Comparison of ENCODE assay signal across 17 cellular contexts in the genomic region with DNA sequence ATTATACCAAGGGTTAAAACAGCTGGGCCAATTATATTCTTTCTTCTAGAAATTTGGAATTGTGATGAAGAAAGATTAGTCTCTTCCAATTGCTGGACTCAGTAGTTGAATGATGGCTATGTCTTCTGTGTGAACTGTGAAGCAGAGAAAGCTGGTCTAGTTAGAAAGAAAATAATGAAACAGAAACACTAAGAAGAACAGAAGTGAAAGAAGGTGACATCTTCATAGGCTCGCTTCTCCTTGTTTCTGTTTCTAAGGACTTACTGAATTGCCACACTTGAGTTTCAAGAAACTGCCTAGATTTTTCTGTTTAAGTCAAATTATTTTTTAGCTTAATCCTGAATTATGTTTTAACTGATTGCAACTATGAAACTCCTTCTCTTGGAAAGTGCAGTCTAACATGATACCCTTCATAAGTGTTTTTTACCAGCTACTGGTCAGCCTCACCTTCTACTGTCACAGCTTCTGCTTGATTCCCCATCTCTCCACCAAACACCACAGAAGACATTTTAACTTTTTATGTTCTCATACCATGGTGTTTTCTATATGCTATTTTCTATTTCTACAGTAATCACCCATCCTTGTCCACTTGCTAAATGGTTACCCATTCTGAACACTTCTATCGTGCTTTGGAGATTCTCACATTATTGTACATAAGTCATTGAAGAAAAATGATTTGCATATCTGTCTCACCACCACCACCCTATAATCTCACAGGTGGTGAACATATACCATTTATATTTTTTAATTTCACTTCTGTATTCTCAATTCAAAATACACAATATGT.
DNase-seq lines count a peak whose midpoint lies in the region; ATAC-seq and TF ChIP-seq lines count a peak whose summit lies in the region.
"Had no signal": no experiment of that assay in that cellular context is flagged by ENCODE, and none has a peak within 500 bp of the region (broad histone marks: within the 10 kb centered on the region; RNA-seq: fewer than 3 reads in every experiment).

No MANE protein-coding gene starts in this region.

- no peak overlapping the region for H3K4me3 Mint-ChIP-seq in WTC11

- no peak overlapping the region for H4K91ac ChIP-seq in mesenchymal stem cell (ENCODE audit: low read length)

- H3K27ac ChIP-seq in mesenchymal stem cell (ENCODE audit: low read length, poor library complexity, severe bottlenecking), result no peak overlapping the region
- H3K27ac ChIP-seq: KMS-11, right atrium auricular region, SK-N-MC had no signal

- H2BK5ac ChIP-seq in mesenchymal stem cell (ENCODE audit: low read depth, low read length, poor library complexity, severe bottlenecking), result no peak overlapping the region

- H3K4me1 Mint-ChIP-seq in WTC11, result no peaks in the 10 kb centered on the region

- no peak overlapping the region for H4K8ac ChIP-seq in mesenchymal stem cell (ENCODE audit: low read length)

- no peak overlapping the region for H3K9ac ChIP-seq in mesenchymal stem cell (ENCODE audit: low read length)
- H3K9ac ChIP-seq: KMS-11 had no signal

- H3K27me3 Mint-ChIP-seq in WTC11 (ENCODE audit: low read depth), result peaks cover 3% of the 10 kb centered on the region; the same call in 1 of the 2 replicates

- H3K36me3 Mint-ChIP-seq in WTC11, result peaks cover 30% of the 10 kb centered on the region

- no peak overlapping the region for H3K4me2 ChIP-seq in mesenchymal stem cell (ENCODE audit: low read length, poor library complexity, severe bottlenecking)
- H3K4me2 ChIP-seq: KMS-11 had no signal

- no peak for TF ChIP-seq CTCF in WTC11 (IDR thresholded peaks at IDR 0.05)

- H3K36me3 ChIP-seq in mesenchymal stem cell (ENCODE audit: control insufficient read depth in 1 of 2, insufficient read depth in 2 of 2, low read depth in 1 of 2, low read length in 2 of 2), result no peaks in the 10 kb centered on the region
- H3K36me3 ChIP-seq: right atrium auricular region had no signal

- H2BK12ac ChIP-seq in mesenchymal stem cell (ENCODE audit: low read length in 2 of 2), result no peak overlapping the region

- CTCF ChIA-PET in WTC11 (lab: Charles Lee), result no interaction called here

- no peak overlapping the region for H2AK5ac ChIP-seq in mesenchymal stem cell (ENCODE audit: low read length, severe bottlenecking)

- no peak overlapping the region for H3K14ac ChIP-seq in mesenchymal stem cell (ENCODE audit: low read length in 2 of 2)

- peaks cover 56% of the 10 kb centered on the region for H3K9me3 Mint-ChIP-seq in WTC11

- no peaks in the 10 kb centered on the region for H3K79me1 ChIP-seq in mesenchymal stem cell (replicated peaks; ENCODE audit: low read length, poor library complexity, severe bottlenecking)

- no peak overlapping the region for H3K4ac ChIP-seq in mesenchymal stem cell (ENCODE audit: low read depth in 1 of 2, low read length in 2 of 2)

- H2BK15ac ChIP-seq in mesenchymal stem cell (ENCODE audit: low read depth, poor library complexity, severe bottlenecking), result no peak overlapping the region

- H3K18ac ChIP-seq in mesenchymal stem cell (ENCODE audit: low read depth in 1 of 2, low read length in 2 of 2), result no peak overlapping the region

- H2AFZ ChIP-seq in mesenchymal stem cell (ENCODE audit: low read depth, low read length), result no peak overlapping the region

- H3K4me1 ChIP-seq in mesenchymal stem cell (ENCODE audit: control insufficient read depth, insufficient read depth, low read depth, low read length), result no peaks in the 10 kb centered on the region
- H3K4me1 ChIP-seq: right atrium auricular region had no signal

- POLR2A ChIA-PET in WTC11 (lab: Charles Lee), result no interaction called here

- H3K23ac ChIP-seq in mesenchymal stem cell (ENCODE audit: low read length in 2 of 2), result no peak overlapping the region

- no peak overlapping the region for H3K4me3 ChIP-seq in mesenchymal stem cell (ENCODE audit: insufficient read depth in 1 of 2, low read depth in 1 of 2, low read length in 2 of 2)
- H3K4me3 ChIP-seq: right atrium auricular region, SK-N-MC had no signal

- H3K27ac Mint-ChIP-seq in WTC11, result no peak overlapping the region

- H2BK120ac ChIP-seq in mesenchymal stem cell (ENCODE audit: low read depth, low read length), result no peak overlapping the region

- no peaks in the 10 kb centered on the region for H3K9me3 ChIP-seq in mesenchymal stem cell (ENCODE audit: control insufficient read depth, low read length)
- H3K9me3 ChIP-seq: right atrium auricular region had no signal

- ATAC-seq in GM18502 (IDR thresholded peaks at IDR 0.05; ENCODE audit: poor library complexity, unreplicated experiment) (peak; percentile 88), GM19463 (IDR thresholded peaks at IDR 0.05; ENCODE audit: unreplicated experiment) (peak; percentile 75), HG02798 (IDR thresholded peaks at IDR 0.05; ENCODE audit: poor library complexity, unreplicated experiment) (peak; percentile 94), HG03439 (IDR thresholded peaks at IDR 0.05; ENCODE audit: unreplicated experiment) (peak; percentile 91), WTC11 (no peak)
- ATAC-seq: activated CD4-positive, CD25-positive, alpha-beta regulatory T cell treated with anti-CD3 and anti-CD28 coated beads, Interleukin-2, amount 50 U/mL, for 24 hours had no signal

- H3K27me3 ChIP-seq in mesenchymal stem cell (ENCODE audit: control insufficient read depth in 1 of 2, insufficient read depth in 1 of 2, low read length in 2 of 2), result no peaks in the 10 kb centered on the region
- H3K27me3 ChIP-seq: right atrium auricular region had no signal

- DNase-seq in UCSD-AML1 (lab: John Stamatoyannopoulos, UW; ENCODE audit: unreplicated experiment) (no peak), mesenchymal stem cell (no peak), WTC11 (ENCODE audit: low spot score) (no peak), NAMALWA (ENCODE audit: low spot score) (no peak)
- DNase-seq: activated effector memory CD4-positive, alpha-beta T cell treated with anti-CD3 and anti-CD28 coated beads, Interleukin-2, amount 50 U/mL, for 16 hours; DMS 273 treated with DMSO at 0.1 percent for 48 hours; effector memory CD4-positive, alpha-beta T cell; stimulated activated CD4-positive, alpha-beta T cell treated with anti-CD3 and anti-CD28 coated beads, Interleukin-4, amount 100 ng/mL, for 1 hour; stimulated activated naive CD4-positive, alpha-beta T cell had no signal

- WGBS in mesenchymal stem cell, result 100% methylated on average over 2 of the region's 2 CpGs

TF ChIP-seq in WTC11, 78 proteins besides CTCF, POLR2A, EP300 and RAD21:
- TF ChIP-seq, protein P1, sequence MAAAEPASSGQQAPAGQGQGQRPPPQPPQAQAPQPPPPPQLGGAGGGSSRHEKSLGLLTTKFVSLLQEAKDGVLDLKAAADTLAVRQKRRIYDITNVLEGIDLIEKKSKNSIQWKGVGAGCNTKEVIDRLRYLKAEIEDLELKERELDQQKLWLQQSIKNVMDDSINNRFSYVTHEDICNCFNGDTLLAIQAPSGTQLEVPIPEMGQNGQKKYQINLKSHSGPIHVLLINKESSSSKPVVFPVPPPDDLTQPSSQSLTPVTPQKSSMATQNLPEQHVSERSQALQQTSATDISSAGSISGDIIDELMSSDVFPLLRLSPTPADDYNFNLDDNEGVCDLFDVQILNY (CRISPR knock-in tag; IDR thresholded peaks at IDR 0.05), result no peak
- TF ChIP-seq, protein P2, sequence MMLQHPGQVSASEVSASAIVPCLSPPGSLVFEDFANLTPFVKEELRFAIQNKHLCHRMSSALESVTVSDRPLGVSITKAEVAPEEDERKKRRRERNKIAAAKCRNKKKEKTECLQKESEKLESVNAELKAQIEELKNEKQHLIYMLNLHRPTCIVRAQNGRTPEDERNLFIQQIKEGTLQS (CRISPR knock-in tag; conservative IDR thresholded peaks at IDR 0.05), result no peak
- no peak for TF ChIP-seq OVOL2 (CRISPR knock-in tag; IDR thresholded peaks at IDR 0.05; ENCODE audit: borderline replicate concordance)
- TF ChIP-seq ZNF121 (CRISPR knock-in tag; IDR thresholded peaks at IDR 0.05), result no peak
- TF ChIP-seq, protein P3, sequence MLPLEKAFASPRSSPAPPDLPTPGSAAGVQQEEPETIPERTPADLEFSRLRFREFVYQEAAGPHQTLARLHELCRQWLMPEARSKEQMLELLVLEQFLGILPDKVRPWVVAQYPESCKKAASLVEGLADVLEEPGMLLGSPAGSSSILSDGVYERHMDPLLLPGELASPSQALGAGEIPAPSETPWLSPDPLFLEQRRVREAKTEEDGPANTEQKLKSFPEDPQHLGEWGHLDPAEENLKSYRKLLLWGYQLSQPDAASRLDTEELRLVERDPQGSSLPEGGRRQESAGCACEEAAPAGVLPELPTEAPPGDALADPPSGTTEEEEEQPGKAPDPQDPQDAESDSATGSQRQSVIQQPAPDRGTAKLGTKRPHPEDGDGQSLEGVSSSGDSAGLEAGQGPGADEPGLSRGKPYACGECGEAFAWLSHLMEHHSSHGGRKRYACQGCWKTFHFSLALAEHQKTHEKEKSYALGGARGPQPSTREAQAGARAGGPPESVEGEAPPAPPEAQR (CRISPR knock-in tag; IDR thresholded peaks at IDR 0.05), result no peak
- TF ChIP-seq ZNF138 (CRISPR knock-in tag; conservative IDR thresholded peaks at IDR 0.05), result no peak
- TF ChIP-seq SMAD3 (CRISPR knock-in tag; IDR thresholded peaks at IDR 0.05; ENCODE audit: borderline replicate concordance), result no peak
- TF ChIP-seq, protein P4, sequence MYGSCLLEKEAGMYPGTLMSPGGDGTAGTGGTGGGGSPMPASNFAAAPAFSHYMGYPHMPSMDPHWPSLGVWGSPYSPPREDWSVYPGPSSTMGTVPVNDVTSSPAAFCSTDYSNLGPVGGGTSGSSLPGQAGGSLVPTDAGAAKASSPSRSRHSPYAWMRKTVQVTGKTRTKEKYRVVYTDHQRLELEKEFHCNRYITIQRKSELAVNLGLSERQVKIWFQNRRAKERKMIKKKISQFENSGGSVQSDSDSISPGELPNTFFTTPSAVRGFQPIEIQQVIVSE (CRISPR knock-in tag; IDR thresholded peaks at IDR 0.05; ENCODE audit: borderline replicate concordance), result no peak
- TF ChIP-seq IRF2 (CRISPR knock-in tag; IDR thresholded peaks at IDR 0.05; ENCODE audit: borderline replicate concordance, low read depth), result no peak
